26 cellular contexts compared by ENCODE assay signal in the genomic region with DNA sequence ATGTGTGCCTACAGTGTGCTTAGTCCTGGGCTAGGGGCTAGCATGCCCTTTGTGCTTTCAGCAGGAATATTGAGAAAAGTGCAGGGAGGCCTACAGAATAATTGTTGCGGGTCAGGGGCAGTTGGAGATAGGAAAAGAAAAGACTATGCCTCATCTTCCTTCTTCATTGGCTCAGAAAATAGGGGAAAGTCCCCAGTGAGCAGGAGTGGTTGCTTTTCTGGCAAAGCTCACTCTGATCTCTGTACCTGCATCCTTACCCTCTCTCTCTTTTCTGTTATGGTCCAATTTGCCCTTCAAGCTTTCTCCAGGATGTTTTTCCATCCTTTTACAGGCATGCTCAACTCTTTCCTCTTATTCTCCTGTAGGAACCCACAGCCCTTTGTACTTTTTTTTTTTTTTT. TPM values are rescaled to one million over a fixed set of nuclear protein-coding genes. Genes with fewer than 3 reads are reported as not detected.
DNase-seq lines count a peak whose midpoint lies in the region; ATAC-seq and TF ChIP-seq lines count a peak whose summit lies in the region.
"Had no signal": no experiment of that assay in that cellular context is flagged by ENCODE, and none has a peak within 500 bp of the region (broad histone marks: within the 10 kb centered on the region; RNA-seq: fewer than 3 reads in every experiment).

No MANE protein-coding gene starts in this region.

- peak; percentile 64 to 70 for ATAC-seq in activated T-cell treated with anti-CD3 and anti-CD28 coated beads, Interleukin-2, amount 50 U/mL, for 4 hours
- ATAC-seq in activated naive CD8-positive, alpha-beta T cell treated with anti-CD3 and anti-CD28 coated beads, Interleukin-2, amount 50 U/mL, for 24 hours, result peak; percentile 53
- no peak for ATAC-seq in naive B cell (ENCODE audit: low read depth in 2 of 2)
- ATAC-seq: foreskin keratinocyte, mucosa of descending colon had no signal

- H3K36me3 ChIP-seq in tibial artery, result peaks cover 4 to 14% (median 13%) of the 10 kb centered on the region in 3 donors

- no peak for DNase-seq in activated T-cell treated with anti-CD3 and anti-CD28 coated beads, Interleukin-2, amount 50 U/mL, for 4 hours
- no peak for DNase-seq in activated T-cell treated with anti-CD3 and anti-CD28 coated beads, Interleukin-2, amount 50 U/mL, for 48 hours
- no peak for DNase-seq in activated naive CD8-positive, alpha-beta T cell treated with anti-CD3 and anti-CD28 coated beads, Interleukin-2, amount 50 U/mL, for 24 hours
- DNase-seq in naive B cell, result no peak
- DNase-seq in tibial artery, result no peak
- no peak for DNase-seq in superior temporal gyrus (ENCODE audit: extremely low spot score)
- no peak for DNase-seq in ecto neural progenitor cell (ENCODE audit: low spot score)
- DNase-seq in 8988T, result no peak
- DNase-seq: caudate nucleus; dorsolateral prefrontal cortex; erythroblast; foreskin keratinocyte; GOT3; hippocampal formation; mucosa of descending colon; NCI-H748 treated with DMSO at 0.1 percent for 48 hours; occipital lobe; RPMI8226; stimulated activated CD4-positive, alpha-beta T cell treated with anti-CD3 and anti-CD28 coated beads, Interleukin-12 subunit alpha, Interleukin-12 subunit beta, amount 100 ng/mL, for 4 hours; stimulated activated CD4-positive, alpha-beta T cell treated with anti-CD3 and anti-CD28 coated beads, Interleukin-4, amount 100 ng/mL, for 4 hours; stomach; T-helper 9 cell had no signal

- peak overlapping the region; percentile 4 to 18 for H3K27ac ChIP-seq in tibial artery
- H3K27ac ChIP-seq: BLaER1, foreskin keratinocyte, SK-N-MC had no signal

- H3K4me3 Mint-ChIP-seq in activated T-cell treated with anti-CD3 and anti-CD28 coated beads, Interleukin-2, amount 50 U/mL, for 4 hours, result no peak overlapping the region
- H3K4me3 Mint-ChIP-seq in activated naive CD8-positive, alpha-beta T cell treated with anti-CD3 and anti-CD28 coated beads, Interleukin-2, amount 50 U/mL, for 24 hours, result no peak overlapping the region
- H3K4me3 Mint-ChIP-seq in naive B cell, result no peak overlapping the region
- H3K4me3 Mint-ChIP-seq: type B pancreatic cell, WTC11 had no signal

- H3K4me1 ChIP-seq in tibial artery, result peaks cover 0 to 62% (median 33%) of the 10 kb centered on the region in 4 donors

- no peak overlapping the region for H3K27ac Mint-ChIP-seq in activated naive CD8-positive, alpha-beta T cell treated with anti-CD3 and anti-CD28 coated beads, Interleukin-2, amount 50 U/mL, for 24 hours
- peak overlapping the region in 4 of 6 donors; percentile 14 to 81 (median 33) for H3K27ac Mint-ChIP-seq in naive B cell
- H3K27ac Mint-ChIP-seq: type B pancreatic cell, WTC11 had no signal

- no peaks in the 10 kb centered on the region for H3K9me3 Mint-ChIP-seq in activated T-cell treated with anti-CD3 and anti-CD28 coated beads, Interleukin-2, amount 50 U/mL, for 4 hours
- no peaks in the 10 kb centered on the region for H3K9me3 Mint-ChIP-seq in activated naive CD8-positive, alpha-beta T cell treated with anti-CD3 and anti-CD28 coated beads, Interleukin-2, amount 50 U/mL, for 24 hours
- no peaks in the 10 kb centered on the region for H3K9me3 Mint-ChIP-seq in naive B cell
- H3K9me3 Mint-ChIP-seq: type B pancreatic cell, WTC11 had no signal

- no peak overlapping the region for H3K4me3 ChIP-seq in tibial artery
- H3K4me3 ChIP-seq: BLaER1, dorsolateral prefrontal cortex, mucosa of descending colon, SK-N-MC, stomach had no signal

- TF ChIP-seq CTCF in tibial artery (IDR thresholded peaks at IDR 0.05), result no peak

- H3K27me3 ChIP-seq in tibial artery, result no peaks in the 10 kb centered on the region
- H3K27me3 ChIP-seq: BLaER1, foreskin keratinocyte, stomach had no signal

- intact Hi-C loops in tibial artery (cut with DNase I; ENCODE audit: low total_unique reads), result no loop called here

- no peaks in the 10 kb centered on the region for H3K27me3 Mint-ChIP-seq in activated T-cell treated with anti-CD3 and anti-CD28 coated beads, Interleukin-2, amount 50 U/mL, for 4 hours (ENCODE audit: low read depth)
- no peaks in the 10 kb centered on the region for H3K27me3 Mint-ChIP-seq in activated naive CD8-positive, alpha-beta T cell treated with anti-CD3 and anti-CD28 coated beads, Interleukin-2, amount 50 U/mL, for 24 hours
- no peaks in the 10 kb centered on the region for H3K27me3 Mint-ChIP-seq in naive B cell
- H3K27me3 Mint-ChIP-seq: type B pancreatic cell had no signal

- H3K36me3 Mint-ChIP-seq in activated T-cell treated with anti-CD3 and anti-CD28 coated beads, Interleukin-2, amount 50 U/mL, for 4 hours (ENCODE audit: insufficient read depth), result peaks cover 14% of the 10 kb centered on the region
- H3K36me3 Mint-ChIP-seq in activated naive CD8-positive, alpha-beta T cell treated with anti-CD3 and anti-CD28 coated beads, Interleukin-2, amount 50 U/mL, for 24 hours (ENCODE audit: low read depth), result peaks cover 5% of the 10 kb centered on the region
- peaks cover 0 to 13% of the 10 kb centered on the region in 2 donors for H3K36me3 Mint-ChIP-seq in naive B cell
- H3K36me3 Mint-ChIP-seq: WTC11 had no signal

- H3K9me3 ChIP-seq in tibial artery, result no peaks in the 10 kb centered on the region
- H3K9me3 ChIP-seq: BLaER1, mucosa of descending colon, stomach had no signal

- peaks cover 61% of the 10 kb centered on the region for H3K4me1 Mint-ChIP-seq in activated T-cell treated with anti-CD3 and anti-CD28 coated beads, Interleukin-2, amount 50 U/mL, for 4 hours (ENCODE audit: low read depth)
- peaks cover 54% of the 10 kb centered on the region for H3K4me1 Mint-ChIP-seq in activated naive CD8-positive, alpha-beta T cell treated with anti-CD3 and anti-CD28 coated beads, Interleukin-2, amount 50 U/mL, for 24 hours
- peaks cover 41 to 50% (median 49%) of the 10 kb centered on the region in 3 donors for H3K4me1 Mint-ChIP-seq in naive B cell
- H3K4me1 Mint-ChIP-seq: WTC11 had no signal

RNA-seq across cellular contexts. Expression of a gene that starts 29.5 kb away (rescaled TPM):
- 100 to 1,000 TPM; 107 to 147 (median 118) TPM for total RNA-seq in activated T-cell treated with anti-CD3 and anti-CD28 coated beads, Interleukin-2, amount 50 U/mL, for 4 hours
- 10 to 100 TPM; 14.0 to 25.4 (median 18.9) TPM for polyA plus RNA-seq in naive B cell (ENCODE audit: low read depth in 6 of 6)

Comparison
In these comparisons a context has a peak if more than half of its experiments do, and no peak if none do; other contexts are left out.
1. ATAC-seq: peak in activated T-cell treated with anti-CD3 and anti-CD28 coated beads, Interleukin-2, amount 50 U/mL, for 4 hours (2 of 2) and activated naive CD8-positive, alpha-beta T cell treated with anti-CD3 and anti-CD28 coated beads, Interleukin-2, amount 50 U/mL, for 24 hours (single experiment); none in naive B cell (0 of 2).